1 cellular context compared by ENCODE assay signal in genomic region chrX:139932901-139933796, GRCh38.
TF ChIP-seq lines count a peak whose summit lies in the region.

Gene ATP11C (minus strand): TSS chrX:139933053. CDS start chrX:139932042, 1,011 bp downstream.

TF ChIP-seq in GM12878, 131 proteins besides CTCF, POLR2A, EP300 and RAD21 (continued from another document and continues in another):
- TF ChIP-seq PAX5 (IDR thresholded peaks at IDR 0.05; ENCODE audit: borderline replicate concordance, low read depth, low read length) = 0 out of 2 replicates have a peak, but pooled peaks have one; percentile 32
- peak; percentile 59; the same call in 1 of the 3 replicates for TF ChIP-seq POU2F2 (IDR thresholded peaks at IDR 0.05; ENCODE audit: borderline replicate concordance, low read depth, low read length)
- no peak for TF ChIP-seq NBN (IDR thresholded peaks at IDR 0.05)
- no peak for TF ChIP-seq ATF2 (IDR thresholded peaks at IDR 0.05; ENCODE audit: low read length)
- TF ChIP-seq SUZ12 (IDR thresholded peaks at IDR 0.05; ENCODE audit: unreplicated experiment) = no peak
- peak; percentile 77 for TF ChIP-seq SIX5 (IDR thresholded peaks at IDR 0.05; ENCODE audit: low read depth, low read length, severe bottlenecking)
- TF ChIP-seq KAT2A (conservative IDR thresholded peaks at IDR 0.05; ENCODE audit: control insufficient read depth, low read depth, low read length) = no peak
- no peak for TF ChIP-seq KLF5 (IDR thresholded peaks at IDR 0.05; ENCODE audit: partially characterized antibody)
- TF ChIP-seq NR2F1 (conservative IDR thresholded peaks at IDR 0.05) = 0 out of 2 replicates have a peak, but pooled peaks have one; percentile 5
- no peak for TF ChIP-seq BMI1 (IDR thresholded peaks at IDR 0.05; ENCODE audit: borderline replicate concordance)
- peak; percentile 59; the same call in 1 of the 2 replicates for TF ChIP-seq CREB1 (IDR thresholded peaks at IDR 0.05; ENCODE audit: low read depth)
- no peak for TF ChIP-seq RFX5 (IDR thresholded peaks at IDR 0.05; ENCODE audit: low read depth, low read length)
- TF ChIP-seq SMAD1 (IDR thresholded peaks at IDR 0.05; ENCODE audit: low read depth, partially characterized antibody) = no peak
- TF ChIP-seq BCL11A (IDR thresholded peaks at IDR 0.05; ENCODE audit: low read depth, low read length) = no peak
- no peak for TF ChIP-seq JUND (IDR thresholded peaks at IDR 0.05; ENCODE audit: low read depth, low read length)
- TF ChIP-seq MTA2 (IDR thresholded peaks at IDR 0.05; ENCODE audit: low read depth) = no peak
- no peak for TF ChIP-seq FOXK2 (IDR thresholded peaks at IDR 0.05)
- peak; percentile 75 for TF ChIP-seq HCFC1 (IDR thresholded peaks at IDR 0.05; ENCODE audit: low read length)
- no peak for TF ChIP-seq MYB (IDR thresholded peaks at IDR 0.05; ENCODE audit: borderline replicate concordance, low read depth, low read length)
- 0 out of 2 replicates have a peak, but pooled peaks have one; percentile 44 for TF ChIP-seq CBX5 (IDR thresholded peaks at IDR 0.05; ENCODE audit: low read depth)
- peak; percentile 15; the same call in 1 of the 2 replicates for TF ChIP-seq YY1 (IDR thresholded peaks at IDR 0.05; ENCODE audit: low read depth, low read length)
- no peak for TF ChIP-seq ZNF592 (IDR thresholded peaks at IDR 0.05)
- TF ChIP-seq ATF7 (IDR thresholded peaks at IDR 0.05; ENCODE audit: low read depth) = no peak
- TF ChIP-seq PML (IDR thresholded peaks at IDR 0.05; ENCODE audit: low read length) = peak; percentile 67; the same call in 1 of the 2 replicates
- peak; percentile 66; the same call in 1 of the 2 replicates for TF ChIP-seq TAF1 (IDR thresholded peaks at IDR 0.05; ENCODE audit: borderline replicate concordance, low read depth, low read length)
- no peak for TF ChIP-seq ZBTB33 (IDR thresholded peaks at IDR 0.05)
- no peak for TF ChIP-seq RUNX3 (IDR thresholded peaks at IDR 0.05; ENCODE audit: low read length)
- TF ChIP-seq SRF (IDR thresholded peaks at IDR 0.05; ENCODE audit: low read depth in 2 of 2, low read length in 2 of 2) = 0 out of 4 replicates have a peak, but pooled peaks of 1 of the 2 experiments have one; percentile 15
- peak; percentile 56; the same call in 1 of the 2 replicates for TF ChIP-seq POLR2AphosphoS2 (IDR thresholded peaks at IDR 0.05; ENCODE audit: low read depth, low read length)
- no peak for TF ChIP-seq CHD4 (IDR thresholded peaks at IDR 0.05)
- no peak for TF ChIP-seq HDAC2 (IDR thresholded peaks at IDR 0.05)
- no peak for TF ChIP-seq STAT1 (conservative IDR thresholded peaks at IDR 0.05)
- TF ChIP-seq STAT3 (IDR thresholded peaks at IDR 0.05; ENCODE audit: low read depth, low read length) = no peak
- TF ChIP-seq ZBTB40 (IDR thresholded peaks at IDR 0.05; ENCODE audit: borderline replicate concordance) = no peak
- peak; percentile 81 for TF ChIP-seq POLR2AphosphoS5 (IDR thresholded peaks at IDR 0.05; ENCODE audit: low read length)
- no peak for TF ChIP-seq NR2C2 (IDR thresholded peaks at IDR 0.05; ENCODE audit: borderline replicate concordance, control insufficient read depth, insufficient read length, low read depth)
- 0 out of 2 replicates have a peak, but pooled peaks have one; percentile 10 for TF ChIP-seq SMC3 (IDR thresholded peaks at IDR 0.05; ENCODE audit: borderline replicate concordance, low read length)
- TF ChIP-seq IKZF2 (IDR thresholded peaks at IDR 0.05) = no peak
- TF ChIP-seq ZNF687 (IDR thresholded peaks at IDR 0.05) = no peak
- TF ChIP-seq ZSCAN29 (IDR thresholded peaks at IDR 0.05) = no peak
- TF ChIP-seq JUNB (IDR thresholded peaks at IDR 0.05) = no peak
- TF ChIP-seq ETV6 (conservative IDR thresholded peaks at IDR 0.05 in 1 of 2, IDR thresholded peaks at IDR 0.05 in 1 of 2; ENCODE audit: borderline replicate concordance in 1 of 2, low read depth in 1 of 2) = no peak
- no peak for TF ChIP-seq SPI1 (IDR thresholded peaks at IDR 0.05; ENCODE audit: borderline replicate concordance, insufficient read depth, low read depth, low read length)
- TF ChIP-seq TCF12 (IDR thresholded peaks at IDR 0.05; ENCODE audit: low read depth, low read length) = no peak
- 0 out of 2 replicates have a peak, but pooled peaks have one; percentile 20 for TF ChIP-seq NRF1 (conservative IDR thresholded peaks at IDR 0.05; ENCODE audit: low read depth, low read length)
- no peak for TF ChIP-seq IRF5 (IDR thresholded peaks at IDR 0.05; ENCODE audit: borderline replicate concordance)
- no peak for TF ChIP-seq MYC (IDR thresholded peaks at IDR 0.05; ENCODE audit: insufficient read depth, insufficient read length, insufficient replicate concordance, low read length, severe bottlenecking)
- no peak for TF ChIP-seq SMARCA5 (IDR thresholded peaks at IDR 0.05)
